In genomic region chr12:42103155-42103554, GRCh38 we compare ENCODE assay signal across 25 cellular contexts. TPM values are rescaled to one million over a fixed set of nuclear protein-coding genes. Genes with fewer than 3 reads are reported as not detected.
A peak's percentile ranks its signal among the peaks of the same experiment; 100 is the strongest.
DNase-seq lines count a peak whose midpoint lies in the region; ATAC-seq, FAIRE-seq and TF ChIP-seq lines count a peak whose summit lies in the region.
"Had no signal": no experiment of that assay in that cellular context is flagged by ENCODE, and none has a peak within 500 bp of the region (broad histone marks: within the 10 kb centered on the region; RNA-seq: fewer than 3 reads in every experiment).

No MANE protein-coding gene starts in this region.

- no peak overlapping the region for H3K27ac ChIP-seq in liver (ENCODE audit: low read depth in 1 of 2, low read length in 2 of 2)
- no peak overlapping the region for H3K27ac ChIP-seq in HepG2 (ENCODE audit: extremely low read length, insufficient read depth, low read length)
- no peak overlapping the region for H3K27ac ChIP-seq in small intestine (ENCODE audit: low read depth in 1 of 2, low read length in 1 of 2)
- H3K27ac ChIP-seq in pancreas, result no peak overlapping the region
- H3K27ac ChIP-seq: 22Rv1; A549; BLaER1 treated with 17β-estradiol and CSF1 and Interleukin-3, amounts not matched to agents 10 nM and 100 nM had no signal

- peaks cover 0 to 4% (median under 1%) of the 10 kb centered on the region in 4 donors for H3K36me3 ChIP-seq in liver (ENCODE audit: control insufficient read depth in 4 of 4, insufficient read depth in 3 of 4, low read depth in 1 of 4, low read length in 3 of 4)
- peaks cover 0 to 8% of the 10 kb centered on the region in 2 experiments; a peak in 3 of 5 replicates for H3K36me3 ChIP-seq in HepG2 (replicated peaks in 1 of 2; ENCODE audit: control insufficient read depth in 1 of 2, insufficient read depth in 2 of 2, low read length in 2 of 2)
- peaks cover 1 to 2% of the 10 kb centered on the region in 2 donors for H3K36me3 ChIP-seq in small intestine (ENCODE audit: control insufficient read depth in 2 of 2, insufficient read depth in 2 of 2, low read length in 2 of 2)
- H3K36me3 ChIP-seq in pancreas, result no peaks in the 10 kb centered on the region
- H3K36me3 ChIP-seq: BE2C, HAP-1 had no signal

- peaks cover 0 to 1% (median 0%) of the 10 kb centered on the region in 4 donors for H3K4me1 ChIP-seq in liver (ENCODE audit: control insufficient read depth in 4 of 4, insufficient read depth in 4 of 4, low read length in 3 of 4)
- no peaks in the 10 kb centered on the region for H3K4me1 ChIP-seq in HepG2 (ENCODE audit: insufficient read depth, low read length)
- H3K4me1 ChIP-seq in small intestine (ENCODE audit: control insufficient read depth in 2 of 2, insufficient read depth in 1 of 2, low read depth in 1 of 2, low read length in 1 of 2), result no peaks in the 10 kb centered on the region
- peaks cover 0 to 4% (median 0%) of the 10 kb centered on the region in 3 donors for H3K4me1 ChIP-seq in pancreas
- H3K4me1 ChIP-seq: A549, BE2C had no signal

- POLR2A ChIA-PET in HepG2 (lab: Yijun Ruan, JAX), result no interaction called here

- intact Hi-C loops in HepG2 (cut with micrococcal nuclease; ENCODE audit: unreplicated experiment), result no loop called here
- intact Hi-C loops in left colon (cut with DNase I, micrococcal nuclease), result no loop called here
- intact Hi-C loops in pancreas (cut with DNase I), result no loop called here

- CTCF ChIA-PET in HepG2 (lab: Yijun Ruan, JAX; ENCODE audit: low intra/inter-chr PET ratio, low total read pairs), result no interaction called here

- H3K9me3 ChIP-seq in liver (ENCODE audit: control insufficient read depth in 4 of 4, low read length in 3 of 4) (no peaks in the 10 kb centered on the region), HepG2 (ENCODE audit: low read length) (no peaks in the 10 kb centered on the region), small intestine (ENCODE audit: control insufficient read depth, low read depth) (no peaks in the 10 kb centered on the region), pancreas (no peaks in the 10 kb centered on the region)
- H3K9me3 ChIP-seq: A549; BE2C; BLaER1 treated with 17β-estradiol and CSF1 and Interleukin-3, amounts not matched to agents 10 nM and 100 nM; HAP-1 had no signal

- no peaks in the 10 kb centered on the region for H4K20me1 ChIP-seq in HepG2 (ENCODE audit: insufficient read depth, low read length)
- H4K20me1 ChIP-seq: BLaER1 treated with 17β-estradiol and CSF1 and Interleukin-3, amounts not matched to agents 10 nM and 100 nM had no signal

- ATAC-seq in HepG2 (no peak), left colon (peak; percentile 89), GM21360 (IDR thresholded peaks at IDR 0.05; ENCODE audit: unreplicated experiment) (no peak), pancreas (no peak)
- ATAC-seq: A549 had no signal

- BruUV-seq in HepG2 (replicated peaks; lab: Mats Ljungman, UMichigan), result no TSS peak

- no peak overlapping the region for H3K9ac ChIP-seq in liver (ENCODE audit: low read depth in 1 of 2, low read length in 2 of 2)
- H3K9ac ChIP-seq in HepG2 (ENCODE audit: insufficient read depth, low read depth, low read length), result no peak overlapping the region
- H3K9ac ChIP-seq: BLaER1 treated with 17β-estradiol and CSF1 and Interleukin-3, amounts not matched to agents 10 nM and 100 nM had no signal

- TF ChIP-seq RAD21 in liver (IDR thresholded peaks at IDR 0.05), result no peak
- TF ChIP-seq RAD21 in HepG2 (CRISPR knock-in tag; IDR thresholded peaks at IDR 0.05), result no peak

- FAIRE-seq in HepG2 (lab: Jason Lieb, UNC), result no peak
- FAIRE-seq in small intestine (lab: Jason Lieb, UNC), result peak; percentile 19
- no peak for FAIRE-seq in pancreas (lab: Jason Lieb, UNC)
- FAIRE-seq: A549, D721Med, GM12891, GM18507, H54 had no signal

- H3K79me2 ChIP-seq in HepG2 (ENCODE audit: insufficient read depth, low read length), result no peaks in the 10 kb centered on the region

- H3K4me2 ChIP-seq in HepG2 (ENCODE audit: low read depth, low read length), result no peak overlapping the region
- H3K4me2 ChIP-seq: A549; BLaER1 treated with 17β-estradiol and CSF1 and Interleukin-3, amounts not matched to agents 10 nM and 100 nM had no signal

- no peak for TF ChIP-seq EP300 in HepG2 (IDR thresholded peaks at IDR 0.05; ENCODE audit: low read depth in 2 of 2, low read length in 2 of 2)
- no peak for TF ChIP-seq EP300 in HepG2 (CRISPR knock-in tag; IDR thresholded peaks at IDR 0.05; ENCODE audit: borderline replicate concordance)

- in situ Hi-C loops in HepG2 (cut with HindIII; ENCODE audit: extremely low pct_ligation_motif_present, low pct_unique_long_range_greater_than_20kb), result no loop called here

- TF ChIP-seq CTCF in liver (IDR thresholded peaks at IDR 0.05; ENCODE audit: low read depth, low read length, missing input control) (no peak), HepG2 (CRISPR knock-in tag; IDR thresholded peaks at IDR 0.05) (no peak), pancreas (IDR thresholded peaks at IDR 0.05) (no peak)

- TF ChIP-seq POLR2A in HepG2 (IDR thresholded peaks at IDR 0.05; ENCODE audit: insufficient read depth in 1 of 2, low read depth in 2 of 2, low read length in 2 of 2), result no peak

- H3K27me3 ChIP-seq in liver (ENCODE audit: control insufficient read depth in 4 of 4, insufficient read depth in 4 of 4, low read length in 3 of 4) (no peaks in the 10 kb centered on the region), HepG2 (ENCODE audit: control insufficient read depth in 1 of 2, insufficient read depth in 2 of 2, low read length in 2 of 2) (no peaks in the 10 kb centered on the region; a peak in 1 of 5 replicates), small intestine (ENCODE audit: control insufficient read depth in 2 of 2, insufficient read depth in 2 of 2, low read length in 2 of 2) (no peaks in the 10 kb centered on the region), pancreas (no peaks in the 10 kb centered on the region)
- H3K27me3 ChIP-seq: BE2C; BLaER1 treated with 17β-estradiol and CSF1 and Interleukin-3, amounts not matched to agents 10 nM and 100 nM had no signal

- 64% methylated on average over 4 of the region's 4 CpGs for whole genome bisulfite sequencing in liver
- 95% methylated on average over 4 of the region's 4 CpGs for WGBS in HepG2 (ENCODE audit: low lambda C conversion rate)
- WGBS in small intestine, 3 donors, result 19 to 60% (median 41%) methylated on average over 4 of the region's 4 CpGs
- WGBS in pancreas, 2 donors, result 69 to 70% methylated on average over 4 of the region's 4 CpGs

- H2AFZ ChIP-seq in HepG2 (ENCODE audit: low read length), result no peak overlapping the region

- DNase-seq in HepG2 (ENCODE audit: low spot score) (no peak), left colon (no peak), small intestine (peak; percentile 62), pancreas (no peak)
- DNase-seq: ACHN; AML-193; BE2C; CD4-positive, alpha-beta T cell; CD8-positive, alpha-beta memory T cell; DMS 273 treated with DMSO at 0.1 percent for 48 hours; DMS79; EL; GF-D8; GOT3; HFFc6 had no signal

- no peak overlapping the region for H3K4me3 ChIP-seq in liver (ENCODE audit: low read depth in 1 of 3, low read length in 3 of 3)
- H3K4me3 ChIP-seq in HepG2 (replicated peaks in 1 of 3; ENCODE audit: insufficient read depth in 1 of 3, low read depth in 2 of 3, low read length in 3 of 3), result no peak overlapping the region
- H3K4me3 ChIP-seq in small intestine (ENCODE audit: low read depth in 1 of 2, low read length in 2 of 2), result no peak overlapping the region
- no peak overlapping the region for H3K4me3 ChIP-seq in pancreas
- H3K4me3 ChIP-seq: A549; BLaER1 treated with 17β-estradiol and CSF1 and Interleukin-3, amounts not matched to agents 10 nM and 100 nM; HAP-1 had no signal

TF ChIP-seq in liver, 16 proteins besides CTCF, POLR2A, EP300 and RAD21 (continues in another document):
- TF ChIP-seq FOXA2 (IDR thresholded peaks at IDR 0.05), result no peak
- peak; percentile 10 for TF ChIP-seq SP1 (IDR thresholded peaks at IDR 0.05)
- no peak for TF ChIP-seq HNF4A (conservative IDR thresholded peaks at IDR 0.05)
- no peak for TF ChIP-seq FOXA1 (IDR thresholded peaks at IDR 0.05)

RNA-seq across cellular contexts. Expression of gene GXYLT1, which starts 41.5 kb away (rescaled TPM):
- total RNA-seq in liver (10 to 100 TPM; 11.2 to 13.7 TPM), HepG2 (2016; rRNA removed; fragmentation: Illumina TruSeq; extraction: Trizol) (12.8 and 17.0 TPM in 2 replicates), left colon (1 to 10 TPM; 8.5 to 9.3 TPM), pancreas (1 to 10 TPM; 3.2 to 7.2 (median 4.3) TPM)
- polyA plus RNA-seq in liver (1 to 10 TPM; 2.8 to 4.0 TPM), HepG2 (2011; rRNA removed) (5.8 and 7.8 TPM in 2 replicates), small intestine (1 to 10 TPM; 1.8 to 3.4 (median 1.9) TPM), pancreas (1 to 10 TPM in 1 of 2 donors, under 1 TPM in 1; 0.87 to 2.2 TPM)
- total RNA-seq in HepG2 (2016; cell fraction: cytosol; rRNA removed; fragmentation: Illumina TruSeq; extraction: Trizol; ENCODE audit: low read depth), result 3.4 and 3.6 TPM in 2 replicates
- 13.3 and 16.9 TPM in 2 replicates for total RNA-seq in HepG2 (2016; cell fraction: insoluble cytoplasmic fraction; rRNA removed; fragmentation: Illumina TruSeq; extraction: Trizol)
- total RNA-seq in HepG2 (2016; cell fraction: membrane; rRNA removed; fragmentation: Illumina TruSeq; extraction: Trizol), result 4.0 and 5.0 TPM in 2 replicates
- 22.7 and 26.4 TPM in 2 replicates for total RNA-seq in HepG2 (2016; cell fraction: nucleus; rRNA removed; fragmentation: Illumina TruSeq; extraction: Trizol)
- 3.0 and 4.7 TPM in 2 replicates for polyA plus RNA-seq in HepG2 (2011; cell fraction: cytosol; rRNA removed)
- 2.4 and 2.9 TPM in 2 replicates for polyA plus RNA-seq in HepG2 (2011; cell fraction: nucleus; rRNA removed)
- polyA plus RNA-seq in HepG2 (2012), result 9.4 and 10.1 TPM in 2 replicates
- polyA plus RNA-seq in HepG2 (2016; cell fraction: cytosol; fragmentation: Illumina TruSeq; extraction: Trizol; ENCODE audit: low read depth), result 1.3 TPM in 2 replicates
- 12.8 and 13.8 TPM in 2 replicates for polyA plus RNA-seq in HepG2 (2016; cell fraction: insoluble cytoplasmic fraction; fragmentation: Illumina TruSeq; extraction: Trizol; ENCODE audit: low read depth)
- polyA plus RNA-seq in HepG2 (2016; cell fraction: membrane; fragmentation: Illumina TruSeq; extraction: Trizol; ENCODE audit: low read depth), result 1.9 and 3.0 TPM in 2 replicates
- 28.3 and 28.9 TPM in 2 replicates for polyA plus RNA-seq in HepG2 (2016; cell fraction: nucleus; fragmentation: Illumina TruSeq; extraction: Trizol; ENCODE audit: insufficient read depth, low read depth)
- polyA minus RNA-seq in HepG2 (2011; rRNA and poly(A)+ RNA removed; ENCODE audit: low replicate concordance), result 1.9 and 3.8 TPM in 2 replicates
- 8.5 and 10.3 TPM in 2 replicates for polyA minus RNA-seq in HepG2 (2011; cell fraction: cytosol; rRNA and poly(A)+ RNA removed)
- polyA minus RNA-seq in HepG2 (2011; cell fraction: nucleus; rRNA and poly(A)+ RNA removed), result 14.8 and 15.8 TPM in 2 replicates
